In the genomic region with DNA sequence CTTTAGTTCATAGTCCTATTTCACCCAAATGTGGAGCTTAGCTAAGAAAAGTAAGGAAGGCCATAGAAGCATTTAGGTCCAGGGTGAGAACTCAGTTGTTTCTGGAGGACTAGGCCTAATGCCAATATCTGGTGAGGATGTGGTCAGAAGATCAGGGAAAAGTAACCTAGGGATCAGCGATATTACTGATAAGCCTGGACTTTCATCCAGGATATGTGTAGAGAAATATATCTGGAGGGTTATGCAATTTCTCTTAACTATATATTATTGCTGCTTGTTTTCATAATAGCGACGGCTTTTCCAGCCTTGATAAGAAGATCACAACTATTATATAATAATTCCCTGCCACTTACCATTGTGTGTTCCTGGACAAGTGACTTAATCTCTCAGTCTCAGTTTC, we compare ENCODE assay signal across 32 cellular contexts.
"Had no signal": no experiment of that assay in that cellular context is flagged by ENCODE, and none has a peak within 500 bp of the region (broad histone marks: within the 10 kb centered on the region; RNA-seq: fewer than 3 reads in every experiment).

No MANE protein-coding gene starts in this region.

- H3K36me3 ChIP-seq: brain microvascular endothelial cell, gastrocnemius medialis had no signal

- H3K27me3 Mint-ChIP-seq: activated CD4-positive, alpha-beta memory T cell treated with anti-CD3 and anti-CD28 coated beads, Interleukin-2, amount 10 ng/mL, durations not matched to agents 7 days and 5 days; activated naive CD4-positive, alpha-beta T cell treated with anti-CD3 and anti-CD28 coated beads, Interleukin-2, amount 10 ng/mL, durations not matched to agents 7 days and 5 days; dendritic cell treated with granulocyte-macrophage colony-stimulating factor and Interleukin-4, amounts not matched to agents 40 ng/mL and 50 ng/mL, for 4 days had no signal

- H3K36me3 Mint-ChIP-seq: activated naive CD4-positive, alpha-beta T cell treated with anti-CD3 and anti-CD28 coated beads, Interleukin-2, amount 10 ng/mL, durations not matched to agents 7 days and 5 days; activated naive CD4-positive, alpha-beta T cell treated with anti-CD3 and anti-CD28 coated beads, Interleukin-2, amount 50 U/mL, for 72 hours; activated naive CD8-positive, alpha-beta T cell treated with anti-CD3 and anti-CD28 coated beads, Interleukin-2, amount 10 ng/mL, durations not matched to agents 7 days and 5 days had no signal

- H3K9me3 ChIP-seq: gastrocnemius medialis had no signal

- H3K27ac Mint-ChIP-seq: activated CD4-positive, alpha-beta memory T cell treated with anti-CD3 and anti-CD28 coated beads, Interleukin-2, amount 10 ng/mL, durations not matched to agents 7 days and 5 days; activated CD4-positive, alpha-beta T cell treated with anti-CD3 and anti-CD28 coated beads, Interleukin-2, amount 10 ng/mL, durations not matched to agents 7 days and 5 days; activated naive CD4-positive, alpha-beta T cell treated with anti-CD3 and anti-CD28 coated beads, Interleukin-2, amount 10 ng/mL, durations not matched to agents 7 days and 5 days; activated naive CD4-positive, alpha-beta T cell treated with anti-CD3 and anti-CD28 coated beads, Interleukin-2, amount 50 U/mL, for 72 hours; activated naive CD8-positive, alpha-beta T cell treated with anti-CD3 and anti-CD28 coated beads, Interleukin-2, amount 10 ng/mL, durations not matched to agents 7 days and 5 days; activated T-cell treated with anti-CD3 and anti-CD28 coated beads, Interleukin-2, amount 50 U/mL, for 24 hours; activated T-cell treated with anti-CD3 and anti-CD28 coated beads, Interleukin-2, amount 50 U/mL, for 72 hours; dendritic cell treated with granulocyte-macrophage colony-stimulating factor and Interleukin-4, amounts not matched to agents 40 ng/mL and 50 ng/mL, for 4 days; endodermal cell; T-helper 17 cell; T-helper 2 cell treated with Interferon-gamma antibody and Interleukin-4, amounts not matched to agents 5 μg/mL and 100 μg/mL, for 36 hours; WTC11 had no signal

- H3K4me1 Mint-ChIP-seq: activated CD4-positive, alpha-beta memory T cell treated with anti-CD3 and anti-CD28 coated beads, Interleukin-2, amount 10 ng/mL, durations not matched to agents 7 days and 5 days; activated CD4-positive, alpha-beta T cell treated with anti-CD3 and anti-CD28 coated beads, Interleukin-2, amount 10 ng/mL, durations not matched to agents 7 days and 5 days; activated naive CD4-positive, alpha-beta T cell treated with anti-CD3 and anti-CD28 coated beads, Interleukin-2, amount 10 ng/mL, durations not matched to agents 7 days and 5 days; activated naive CD8-positive, alpha-beta T cell treated with anti-CD3 and anti-CD28 coated beads, Interleukin-2, amount 10 ng/mL, durations not matched to agents 7 days and 5 days; central memory CD8-positive, alpha-beta T cell; T-helper 17 cell had no signal

- H3K4me3 ChIP-seq: coronary artery, dorsolateral prefrontal cortex, gastrocnemius medialis had no signal

- H3K9me3 Mint-ChIP-seq: activated CD4-positive, alpha-beta T cell treated with anti-CD3 and anti-CD28 coated beads, Interleukin-2, amount 10 ng/mL, durations not matched to agents 7 days and 5 days; activated naive CD4-positive, alpha-beta T cell treated with anti-CD3 and anti-CD28 coated beads, Interleukin-2, amount 10 ng/mL, durations not matched to agents 7 days and 5 days; activated T-cell treated with anti-CD3 and anti-CD28 coated beads, Interleukin-2, amount 50 U/mL, for 24 hours; central memory CD8-positive, alpha-beta T cell had no signal

- H3K4me3 Mint-ChIP-seq: activated CD4-positive, alpha-beta memory T cell treated with anti-CD3 and anti-CD28 coated beads, Interleukin-2, amount 10 ng/mL, durations not matched to agents 7 days and 5 days; activated CD4-positive, alpha-beta T cell treated with anti-CD3 and anti-CD28 coated beads, Interleukin-2, amount 10 ng/mL, durations not matched to agents 7 days and 5 days; activated naive CD4-positive, alpha-beta T cell treated with anti-CD3 and anti-CD28 coated beads, Interleukin-2, amount 10 ng/mL, durations not matched to agents 7 days and 5 days; activated naive CD8-positive, alpha-beta T cell treated with anti-CD3 and anti-CD28 coated beads, Interleukin-2, amount 10 ng/mL, durations not matched to agents 7 days and 5 days; activated T-cell treated with anti-CD3 and anti-CD28 coated beads, Interleukin-2, amount 50 U/mL, for 24 hours; activated T-cell treated with anti-CD3 and anti-CD28 coated beads, Interleukin-2, amount 50 U/mL, for 72 hours; central memory CD8-positive, alpha-beta T cell; dendritic cell treated with granulocyte-macrophage colony-stimulating factor and Interleukin-4, amounts not matched to agents 40 ng/mL and 50 ng/mL, for 4 days; endodermal cell; T-helper 17 cell; T-helper 2 cell treated with Interferon-gamma antibody and Interleukin-4, amounts not matched to agents 5 μg/mL and 100 μg/mL, for 36 hours; WTC11 had no signal

- ATAC-seq: activated naive CD4-positive, alpha-beta T cell treated with anti-CD3 and anti-CD28 coated beads, Interleukin-2, amount 50 U/mL, for 72 hours; activated T-cell treated with anti-CD3 and anti-CD28 coated beads, Interleukin-2, amount 50 U/mL, for 72 hours; esophagus mucosa; gastrocnemius medialis; T-helper 17 cell; WTC11 had no signal

- DNase-seq: activated CD4-positive, alpha-beta memory T cell treated with anti-CD3 and anti-CD28 coated beads, Interleukin-2, amount 10 ng/mL, durations not matched to agents 7 days and 5 days; activated CD4-positive, alpha-beta T cell treated with anti-CD3 and anti-CD28 coated beads for 1 hour; activated CD4-positive, alpha-beta T cell treated with anti-CD3 and anti-CD28 coated beads for 4 hours; activated CD4-positive, alpha-beta T cell treated with anti-CD3 and anti-CD28 coated beads, Interleukin-2, amount 10 ng/mL, durations not matched to agents 7 days and 5 days; activated CD4-positive, alpha-beta T cell treated with anti-CD3 and anti-CD28 coated beads, Interleukin-2, amount 50 U/mL, for 4 hours; activated CD8-positive, alpha-beta memory T cell treated with anti-CD3 and anti-CD28 coated beads, Interleukin-2, amount 50 U/mL, for 48 hours; activated gamma-delta T cell; activated naive CD4-positive, alpha-beta T cell; activated naive CD4-positive, alpha-beta T cell treated with anti-CD3 and anti-CD28 coated beads, Interleukin-2, amount 10 ng/mL, durations not matched to agents 7 days and 5 days; activated naive CD8-positive, alpha-beta T cell treated with anti-CD3 and anti-CD28 coated beads, Interleukin-2, amount 10 ng/mL, durations not matched to agents 7 days and 5 days; activated T-cell treated with anti-CD3 and anti-CD28 coated beads for 4 hours; activated T-cell treated with anti-CD3 and anti-CD28 coated beads, Interleukin-2, amount 50 U/mL, for 24 hours; activated T-cell treated with anti-CD3 and anti-CD28 coated beads, Interleukin-2, amount 50 U/mL, for 72 hours; amniotic stem cell; anterior cingulate cortex; brain microvascular endothelial cell; dorsolateral prefrontal cortex; effector memory CD4-positive, alpha-beta T cell; endodermal cell; gastrocnemius medialis; glutamatergic neuron; T-helper 1 cell; T-helper 17 cell had no signal

- H3K27ac ChIP-seq: brain microvascular endothelial cell, coronary artery, dorsolateral prefrontal cortex, foreskin keratinocyte, gastrocnemius medialis, VCaP had no signal

- H3K4me1 ChIP-seq: foreskin keratinocyte had no signal

- H3K27me3 ChIP-seq: brain microvascular endothelial cell, dorsolateral prefrontal cortex, foreskin keratinocyte, gastrocnemius medialis had no signal
